ENCODE assay signal across 21 cellular contexts in the genomic region with DNA sequence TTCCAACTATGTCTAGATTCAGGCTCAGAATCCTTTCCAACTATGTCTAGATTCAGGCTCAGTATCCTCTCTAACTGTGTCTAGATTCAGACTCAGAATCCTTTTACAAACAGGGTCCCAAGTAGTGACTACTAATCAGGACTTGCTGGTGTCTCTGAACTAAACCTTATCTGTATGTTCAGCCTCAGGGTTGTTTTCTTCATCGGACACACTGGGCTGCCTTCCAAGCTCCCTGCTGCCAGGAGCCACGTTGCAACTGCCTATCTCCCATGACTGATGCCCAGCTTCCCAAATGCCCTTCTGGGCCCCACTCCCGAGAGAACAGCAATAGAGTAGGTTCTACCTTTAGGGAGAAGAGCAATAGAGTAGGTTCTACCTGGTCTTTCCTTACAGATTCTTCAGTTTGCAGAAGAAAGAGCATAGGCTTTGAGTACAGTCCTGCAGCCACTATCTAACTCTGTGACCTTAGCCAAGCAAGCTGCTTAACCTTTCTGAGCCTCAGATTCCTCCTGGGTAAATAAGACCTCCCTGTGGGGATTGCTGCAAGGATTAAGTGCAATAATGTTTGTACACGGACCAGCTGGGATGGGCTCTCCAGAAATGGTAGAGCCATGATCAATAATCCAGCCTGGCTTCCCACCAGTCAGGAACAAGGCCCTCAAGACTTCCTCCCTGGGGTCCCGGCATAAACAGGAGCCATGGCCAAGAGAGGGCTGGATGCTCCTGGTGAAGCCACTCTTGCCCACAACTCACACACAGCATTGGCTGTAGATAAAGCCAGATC.
DNase-seq lines count a peak whose midpoint lies in the region; ATAC-seq and TF ChIP-seq lines count a peak whose summit lies in the region.
"Had no signal": no experiment of that assay in that cellular context is flagged by ENCODE, and none has a peak within 500 bp of the region (broad histone marks: within the 10 kb centered on the region; RNA-seq: fewer than 3 reads in every experiment).

No MANE protein-coding gene starts in this region.

- no peaks in the 10 kb centered on the region for H3K27me3 ChIP-seq in mammary epithelial cell (ENCODE audit: insufficient read depth, low read length)
- H3K27me3 ChIP-seq: Peyer's patch had no signal

- H3K4me2 ChIP-seq in mammary epithelial cell (ENCODE audit: insufficient read depth, low read depth, low read length): no peak overlapping the region
- H3K4me2 ChIP-seq: hepatocyte had no signal

- no peaks in the 10 kb centered on the region for H4K20me1 ChIP-seq in mammary epithelial cell (ENCODE audit: insufficient read depth, low read length)

- H3K9ac ChIP-seq in mammary epithelial cell (ENCODE audit: insufficient read depth, low read length): no peak overlapping the region

- H3K36me3 Mint-ChIP-seq in MCF 10A (ENCODE audit: insufficient read depth, unreplicated experiment) (no peaks in the 10 kb centered on the region), immature natural killer cell (no peaks in the 10 kb centered on the region)
- H3K36me3 Mint-ChIP-seq in stimulated activated effector memory CD8-positive, alpha-beta T cell treated with anti-CD3 and anti-CD28 coated beads, Interleukin-12 subunit alpha, Interleukin-12 subunit beta, amount 100 ng/mL, for 72 hours: no peaks in the 10 kb centered on the region

- H3K27me3 Mint-ChIP-seq in MCF 10A (ENCODE audit: insufficient read depth, unreplicated experiment) (no peaks in the 10 kb centered on the region), immature natural killer cell (ENCODE audit: low read depth in 3 of 3) (peaks cover 6 to 16% (median 11%) of the 10 kb centered on the region in 3 donors)

- no peaks in the 10 kb centered on the region for H3K79me2 ChIP-seq in mammary epithelial cell (ENCODE audit: insufficient read depth, low read length)
- H3K79me2 ChIP-seq: hepatocyte had no signal

- no TSS peak for BruUV-seq in MCF 10A (replicated peaks; lab: Mats Ljungman, UMichigan)
- BruUV-seq in mammary epithelial cell (replicated peaks; lab: Mats Ljungman, UMichigan): no TSS peak

- no peak overlapping the region for H3K27ac ChIP-seq in mammary epithelial cell (ENCODE audit: insufficient read depth, low read depth, low read length)
- H3K27ac ChIP-seq: hepatocyte, Peyer's patch, spleen had no signal

- DNase-seq in MCF 10A (ENCODE audit: unreplicated experiment) (peak; percentile 38), mammary epithelial cell (no peak), NCI-H69 (lab: John Stamatoyannopoulos, UW) (peak; percentile 90), cerebellum (ENCODE audit: low spot score) (peak; percentile 64), globus pallidus (ENCODE audit: low spot score) (no peak), immature natural killer cell (no peak)
- DNase-seq in stimulated activated effector memory CD8-positive, alpha-beta T cell treated with anti-CD3 and anti-CD28 coated beads, Interleukin-12 subunit alpha, Interleukin-12 subunit beta, amount 100 ng/mL, for 72 hours (ENCODE audit: low spot score in 2 of 2): no peak
- DNase-seq in activated CD4-positive, CD25-positive, alpha-beta regulatory T cell (lab: John Stamatoyannopoulos, UW): no peak
- DNase-seq: activated CD4-positive, alpha-beta T cell treated with anti-CD3 and anti-CD28 coated beads for 48 hours; anterior cingulate cortex; Kasumi-1; kidney glomerular epithelial cell; midbrain; NCI-H1417 treated with DMSO at 0.1 percent for 48 hours; NCI-H510A; Peyer's patch; spleen had no signal

- TF ChIP-seq CTCF in MCF 10A (IDR thresholded peaks at IDR 0.05; ENCODE audit: unreplicated experiment) (no peak), mammary epithelial cell (conservative IDR thresholded peaks at IDR 0.05 in 1 of 2, IDR thresholded peaks at IDR 0.05 in 1 of 2; ENCODE audit: extremely low read depth in 1 of 2, insufficient read depth in 1 of 2, low read depth in 1 of 2, low read length in 2 of 2) (no peak)

- no peaks in the 10 kb centered on the region for H3K36me3 ChIP-seq in mammary epithelial cell (ENCODE audit: insufficient read depth, low read length)
- H3K36me3 ChIP-seq: Peyer's patch, spleen had no signal

- H3K4me1 ChIP-seq in mammary epithelial cell (ENCODE audit: insufficient read depth, low read length): no peaks in the 10 kb centered on the region
- H3K4me1 ChIP-seq: Peyer's patch, spleen had no signal

- H3K27ac Mint-ChIP-seq in MCF 10A (ENCODE audit: low read depth, unreplicated experiment) (no peak overlapping the region), immature natural killer cell (no peak overlapping the region)
- H3K27ac Mint-ChIP-seq in stimulated activated effector memory CD8-positive, alpha-beta T cell treated with anti-CD3 and anti-CD28 coated beads, Interleukin-12 subunit alpha, Interleukin-12 subunit beta, amount 100 ng/mL, for 72 hours: peak overlapping the region; percentile 9

- in situ Hi-C loops in mammary epithelial cell (cut with MboI; ENCODE audit: low sequenced_read_pairs in 2 of 2): loop anchor here (10.0 to 25.0 kb wide), 2 partner anchors 602 to 605 kb away; no protein-coding TSS in a partner anchor

- H3K9me3 ChIP-seq in mammary epithelial cell (replicated peaks; ENCODE audit: insufficient read depth, low read length): no peaks in the 10 kb centered on the region
- H3K9me3 ChIP-seq: Peyer's patch, spleen had no signal

- H3K4me1 Mint-ChIP-seq in MCF 10A (ENCODE audit: insufficient read depth, unreplicated experiment) (peaks cover 22% of the 10 kb centered on the region), immature natural killer cell (no peaks in the 10 kb centered on the region)
- peaks cover 19% of the 10 kb centered on the region for H3K4me1 Mint-ChIP-seq in stimulated activated effector memory CD8-positive, alpha-beta T cell treated with anti-CD3 and anti-CD28 coated beads, Interleukin-12 subunit alpha, Interleukin-12 subunit beta, amount 100 ng/mL, for 72 hours

- CTCF ChIA-PET in MCF 10A (lab: Yijun Ruan, JAX): interaction anchor here (0.5 to 0.9 kb wide), 3 partner anchors 9 to 532 kb away, joined by 3 to 4 read pairs (median 3); no protein-coding TSS in a partner anchor
- CTCF ChIA-PET in mammary epithelial cell (lab: Charles Lee; ENCODE audit: low non-redundant PET): no interaction called here

- WGBS in mammary epithelial cell (ENCODE audit: low coverage, missing lambda C conversion rate): 65% methylated on average over 5 of the region's 5 CpGs

- H2AFZ ChIP-seq in mammary epithelial cell (ENCODE audit: low read depth, low read length): no peak overlapping the region
- H2AFZ ChIP-seq: hepatocyte had no signal

- POLR2A ChIA-PET in MCF 10A (lab: Yijun Ruan, JAX): interaction anchor here (0.6 to 0.9 kb wide), 2 partner anchors 12 to 71 kb away, joined by 3 read pairs; a partner anchor contains a TSS

- H3K4me3 Mint-ChIP-seq in MCF 10A (ENCODE audit: unreplicated experiment) (no peak overlapping the region), immature natural killer cell (no peak overlapping the region)
- no peak overlapping the region for H3K4me3 Mint-ChIP-seq in stimulated activated effector memory CD8-positive, alpha-beta T cell treated with anti-CD3 and anti-CD28 coated beads, Interleukin-12 subunit alpha, Interleukin-12 subunit beta, amount 100 ng/mL, for 72 hours
- H3K4me3 Mint-ChIP-seq: neural crest cell had no signal

- intact Hi-C loops in MCF 10A (cut with micrococcal nuclease): loop anchor here (10.0 kb wide), 1 partner anchor 465 kb away; no protein-coding TSS in a partner anchor
- intact Hi-C loops in mammary epithelial cell (cut with micrococcal nuclease): no loop called here

- ATAC-seq in stimulated activated effector memory CD8-positive, alpha-beta T cell treated with anti-CD3 and anti-CD28 coated beads, Interleukin-12 subunit alpha, Interleukin-12 subunit beta, amount 100 ng/mL, for 72 hours: no peak
- ATAC-seq: HCT116, SK-N-SH treated with all-trans-retinoic acid at 6 μM for 48 hours had no signal

- no peak overlapping the region for H3K4me3 ChIP-seq in mammary epithelial cell (replicated peaks in 1 of 3; ENCODE audit: insufficient read depth in 1 of 3, low read depth in 2 of 3, low read length in 3 of 3)
- H3K4me3 ChIP-seq: hepatocyte, Peyer's patch, spleen had no signal

- dilution Hi-C loops in mammary epithelial cell (cut with HindIII; ENCODE audit: low sequenced_read_pairs): loop anchor here (25.0 kb wide), 1 partner anchor 602 kb away; no protein-coding TSS in a partner anchor

- H3K9me3 Mint-ChIP-seq in MCF 10A (ENCODE audit: unreplicated experiment) (no peaks in the 10 kb centered on the region), immature natural killer cell (no peaks in the 10 kb centered on the region)
- H3K9me3 Mint-ChIP-seq in stimulated activated effector memory CD8-positive, alpha-beta T cell treated with anti-CD3 and anti-CD28 coated beads, Interleukin-12 subunit alpha, Interleukin-12 subunit beta, amount 100 ng/mL, for 72 hours: no peaks in the 10 kb centered on the region
- H3K9me3 Mint-ChIP-seq: neural crest cell had no signal

Comparison
In these comparisons a context has a peak if more than half of its experiments do, and no peak if none do; other contexts are left out.
1. DNase-seq: peak in MCF 10A (single experiment), NCI-H69 (single experiment) and cerebellum (single experiment); none in mammary epithelial cell (single experiment), stimulated activated effector memory CD8-positive, alpha-beta T cell treated with anti-CD3 and anti-CD28 coated beads, Interleukin-12 subunit alpha, Interleukin-12 subunit beta, amount 100 ng/mL, for 72 hours (0 of 2), globus pallidus (single experiment), immature natural killer cell (0 of 3) and activated CD4-positive, CD25-positive, alpha-beta regulatory T cell (0 of 4).